ENCODE assay signal across 21 cellular contexts in the genomic region with DNA sequence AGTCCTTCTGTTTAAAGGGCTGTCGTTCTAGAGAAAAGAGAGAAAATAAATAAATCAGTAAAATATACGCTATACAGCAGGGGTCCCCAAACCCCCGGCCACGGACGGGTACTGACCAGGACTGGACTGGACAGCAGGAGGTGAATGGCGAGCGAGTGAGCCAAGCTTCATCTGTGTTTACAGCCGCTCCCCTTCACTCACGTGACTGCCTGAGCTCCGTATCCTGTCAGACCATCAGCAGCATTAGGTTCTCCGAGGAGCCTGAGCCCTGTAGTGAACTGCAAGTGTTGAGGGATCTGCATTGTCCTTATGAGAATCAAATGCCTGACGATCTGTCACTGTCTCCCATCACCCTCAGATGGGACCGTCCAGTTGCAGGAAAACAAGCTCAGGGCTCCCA.
DNase-seq lines count a peak whose midpoint lies in the region; ATAC-seq and TF ChIP-seq lines count a peak whose summit lies in the region.
"Had no signal": no experiment of that assay in that cellular context is flagged by ENCODE, and none has a peak within 500 bp of the region (broad histone marks: within the 10 kb centered on the region; RNA-seq: fewer than 3 reads in every experiment).

No MANE protein-coding gene starts in this region.

- dilution Hi-C loops in mammary epithelial cell (cut with HindIII; ENCODE audit: low sequenced_read_pairs): no loop called here

- ATAC-seq in right cardiac atrium (no peak), psoas muscle (no peak), HG03442 (IDR thresholded peaks at IDR 0.05; ENCODE audit: unreplicated experiment) (no peak)
- ATAC-seq: gastroesophageal sphincter; left lung; sciatic nerve; stimulated activated naive CD8-positive, alpha-beta T cell treated with anti-CD3 and anti-CD28 coated beads, Interleukin-15, amount 100 ng/mL, for 72 hours had no signal

- DNase-seq in T47D (ENCODE audit: low read depth in 1 of 2, low spot score in 1 of 2): peak; percentile 45 to 68
- DNase-seq in mammary epithelial cell: no peak
- peak; percentile 34 for DNase-seq in OCI-M1 (lab: John Stamatoyannopoulos, UW)
- peak; percentile 30 for DNase-seq in dermis blood vessel endothelial cell
- no peak for DNase-seq in right cardiac atrium
- no peak for DNase-seq in GM10248 (ENCODE audit: extremely low spot score)
- no peak for DNase-seq in psoas muscle
- DNase-seq: ACHN; activated CD4-positive, alpha-beta T cell treated with anti-CD3 and anti-CD28 coated beads for 1 hour; activated effector memory CD4-positive, alpha-beta T cell treated with anti-CD3 and anti-CD28 coated beads, Interleukin-2, amount 50 U/mL, for 16 hours; DND-41; left lung; NCI-H1105 treated with DMSO at 0.1 percent for 48 hours; stimulated activated naive CD8-positive, alpha-beta T cell treated with anti-CD3 and anti-CD28 coated beads, Interleukin-15, amount 100 ng/mL, for 72 hours; T-helper 9 cell; upper lobe of left lung had no signal

- 91% methylated on average over 11 of the region's 13 CpGs for WGBS in mammary epithelial cell (ENCODE audit: low coverage, missing lambda C conversion rate)
- 73% methylated on average over 13 of the region's 13 CpGs for WGBS in right cardiac atrium
- 51 to 54% (median 53%) methylated on average over 13 of the region's 13 CpGs for WGBS in psoas muscle, 3 donors

- H3K9me3 ChIP-seq in mammary epithelial cell (replicated peaks; ENCODE audit: insufficient read depth, low read length): no peaks in the 10 kb centered on the region
- H3K9me3 ChIP-seq in right cardiac atrium (ENCODE audit: control insufficient read depth, low read length): no peaks in the 10 kb centered on the region
- no peaks in the 10 kb centered on the region for H3K9me3 ChIP-seq in psoas muscle
- H3K9me3 ChIP-seq: gastroesophageal sphincter, left lung, SJCRH30, upper lobe of left lung had no signal

- no TSS peak for BruUV-seq in mammary epithelial cell (replicated peaks; lab: Mats Ljungman, UMichigan)

- no peak overlapping the region for H3K27ac ChIP-seq in mammary epithelial cell (ENCODE audit: insufficient read depth, low read depth, low read length)
- no peak overlapping the region for H3K27ac ChIP-seq in right cardiac atrium (ENCODE audit: low read length)
- no peak overlapping the region for H3K27ac ChIP-seq in psoas muscle
- H3K27ac ChIP-seq: gastroesophageal sphincter, KMS-11, left lung, SJCRH30, upper lobe of left lung had no signal

- no peaks in the 10 kb centered on the region for H3K4me1 ChIP-seq in mammary epithelial cell (ENCODE audit: insufficient read depth, low read length)
- H3K4me1 ChIP-seq in right cardiac atrium (ENCODE audit: control insufficient read depth, insufficient read depth, low read length): no peaks in the 10 kb centered on the region
- no peaks in the 10 kb centered on the region for H3K4me1 ChIP-seq in psoas muscle
- H3K4me1 ChIP-seq: gastroesophageal sphincter, left lung, SJCRH30, upper lobe of left lung had no signal

- H3K36me3 ChIP-seq in mammary epithelial cell (ENCODE audit: insufficient read depth, low read length) (no peaks in the 10 kb centered on the region), psoas muscle (ENCODE audit: insufficient read depth in 1 of 2, low read depth in 1 of 2) (no peaks in the 10 kb centered on the region)
- H3K36me3 ChIP-seq: gastroesophageal sphincter, left lung, SJCRH30, upper lobe of left lung had no signal

- TF ChIP-seq CTCF in mammary epithelial cell (conservative IDR thresholded peaks at IDR 0.05 in 1 of 2, IDR thresholded peaks at IDR 0.05 in 1 of 2; ENCODE audit: extremely low read depth in 1 of 2, insufficient read depth in 1 of 2, low read depth in 1 of 2, low read length in 2 of 2): no peak
- TF ChIP-seq CTCF in GM10248 (IDR thresholded peaks at IDR 0.05; ENCODE audit: control extremely low read depth, extremely low read depth, low read depth, missing control alignments): no peak
- no peak for TF ChIP-seq CTCF in psoas muscle (IDR thresholded peaks at IDR 0.05)

- no peak overlapping the region for H2AFZ ChIP-seq in mammary epithelial cell (ENCODE audit: low read depth, low read length)

- no peak overlapping the region for H3K4me3 ChIP-seq in mammary epithelial cell (replicated peaks in 1 of 3; ENCODE audit: insufficient read depth in 1 of 3, low read depth in 2 of 3, low read length in 3 of 3)
- H3K4me3 ChIP-seq in right cardiac atrium (ENCODE audit: low read length): no peak overlapping the region
- H3K4me3 ChIP-seq in psoas muscle: no peak overlapping the region
- H3K4me3 ChIP-seq: gastroesophageal sphincter, left lung, SJCRH30, upper lobe of left lung had no signal

- H3K9ac ChIP-seq in mammary epithelial cell (ENCODE audit: insufficient read depth, low read length): no peak overlapping the region
- H3K9ac ChIP-seq: KMS-11 had no signal

- no peaks in the 10 kb centered on the region for H3K79me2 ChIP-seq in mammary epithelial cell (ENCODE audit: insufficient read depth, low read length)

- no peaks in the 10 kb centered on the region for H3K27me3 ChIP-seq in mammary epithelial cell (ENCODE audit: insufficient read depth, low read length)
- H3K27me3 ChIP-seq in right cardiac atrium (ENCODE audit: control insufficient read depth, insufficient read depth): no peaks in the 10 kb centered on the region
- H3K27me3 ChIP-seq in psoas muscle (ENCODE audit: insufficient read depth in 3 of 3, low read length in 2 of 3): no peaks in the 10 kb centered on the region
- H3K27me3 ChIP-seq: gastroesophageal sphincter, left lung, upper lobe of left lung had no signal

- in situ Hi-C loops in T47D (cut with HindIII; ENCODE audit: low pct_unique_long_range_greater_than_20kb, low sequenced_read_pairs) (no loop called here), mammary epithelial cell (cut with MboI; ENCODE audit: low sequenced_read_pairs in 2 of 2) (no loop called here)

- POLR2A ChIA-PET in GM10248 (lab: Yijun Ruan, JAX): no interaction called here

- intact Hi-C loops in mammary epithelial cell (cut with micrococcal nuclease) (no loop called here), right cardiac atrium (cut with DNase I) (loop anchor here in 1 of 4 donors (5.0 kb wide), 1 partner anchor 175 kb away; no protein-coding TSS in a partner anchor), psoas muscle (cut with DNase I) (no loop called here)

- H4K20me1 ChIP-seq in mammary epithelial cell (ENCODE audit: insufficient read depth, low read length): no peaks in the 10 kb centered on the region

- no peak overlapping the region for H3K4me2 ChIP-seq in mammary epithelial cell (ENCODE audit: insufficient read depth, low read depth, low read length)
- H3K4me2 ChIP-seq: KMS-11 had no signal

- CTCF ChIA-PET in mammary epithelial cell (lab: Charles Lee; ENCODE audit: low non-redundant PET) (no interaction called here), GM10248 (lab: Yijun Ruan, JAX) (interaction anchor here (0.8 kb wide), 1 partner anchor 13 kb away, joined by 3 read pairs; no protein-coding TSS in a partner anchor)

Comparison
In these comparisons a context has a peak if more than half of its experiments do, and no peak if none do; other contexts are left out.
1. DNase-seq: peak in T47D (2 of 2), OCI-M1 (single experiment) and dermis blood vessel endothelial cell (single experiment); none in mammary epithelial cell (single experiment), right cardiac atrium (0 of 3), GM10248 (single experiment) and psoas muscle (0 of 2).